8 cellular contexts compared by ENCODE assay signal in genomic region chr18:286515-287310, GRCh38. TPM values are rescaled to one million over a fixed set of nuclear protein-coding genes. Genes with fewer than 3 reads are reported as not detected.
DNase-seq lines count a peak whose midpoint lies in the region; ATAC-seq and TF ChIP-seq lines count a peak whose summit lies in the region.

No MANE protein-coding gene starts in this region.

- no peak for TF ChIP-seq POLR2A in body of pancreas (IDR thresholded peaks at IDR 0.05)

- H3K9me3 Mint-ChIP-seq in T-helper 2 cell treated with Interferon-gamma antibody and Interleukin-4, amounts not matched to agents 5 μg/mL and 100 μg/mL, for 36 hours: no peaks in the 10 kb centered on the region

- H3K4me1 ChIP-seq in body of pancreas: no peaks in the 10 kb centered on the region

- H3K27ac Mint-ChIP-seq in T-helper 2 cell treated with Interferon-gamma antibody and Interleukin-4, amounts not matched to agents 5 μg/mL and 100 μg/mL, for 36 hours: no peak overlapping the region

- H3K4me3 Mint-ChIP-seq in T-helper 2 cell treated with Interferon-gamma antibody and Interleukin-4, amounts not matched to agents 5 μg/mL and 100 μg/mL, for 36 hours: no peak overlapping the region

- H3K36me3 Mint-ChIP-seq in T-helper 2 cell treated with Interferon-gamma antibody and Interleukin-4, amounts not matched to agents 5 μg/mL and 100 μg/mL, for 36 hours (ENCODE audit: low read depth): no peaks in the 10 kb centered on the region

- H3K27ac ChIP-seq in C4-2B: no peak overlapping the region
- no peak overlapping the region for H3K27ac ChIP-seq in body of pancreas

- H3K4me1 Mint-ChIP-seq in T-helper 2 cell treated with Interferon-gamma antibody and Interleukin-4, amounts not matched to agents 5 μg/mL and 100 μg/mL, for 36 hours (ENCODE audit: low read depth): no peaks in the 10 kb centered on the region

- H3K27me3 ChIP-seq in body of pancreas: no peaks in the 10 kb centered on the region

- WGBS in body of pancreas, 2 donors: 53 to 54% methylated on average over 8 of the region's 8 CpGs

- no peak overlapping the region for H3K4me3 ChIP-seq in Jurkat, Clone E6-1 (ENCODE audit: low read length)
- no peak overlapping the region for H3K4me3 ChIP-seq in body of pancreas

- no peaks in the 10 kb centered on the region for H3K36me3 ChIP-seq in body of pancreas (replicated peaks in 1 of 2; ENCODE audit: insufficient read depth in 1 of 2, low read depth in 2 of 2)

- TF ChIP-seq CTCF in C4-2B (conservative IDR thresholded peaks at IDR 0.05) (peak; percentile 96), body of pancreas (IDR thresholded peaks at IDR 0.05) (peak in 6 of 7 experiments; percentile 28 to 69 (median 68))

- ATAC-seq in body of pancreas (no peak), HG03159 (IDR thresholded peaks at IDR 0.05; ENCODE audit: unreplicated experiment) (no peak)

- H3K27me3 Mint-ChIP-seq in T-helper 2 cell treated with Interferon-gamma antibody and Interleukin-4, amounts not matched to agents 5 μg/mL and 100 μg/mL, for 36 hours (ENCODE audit: low read depth): peaks cover 7% of the 10 kb centered on the region

- DNase-seq in Jurkat, Clone E6-1 (ENCODE audit: low read depth, low spot score): peak; percentile 22
- DNase-seq in body of pancreas (peak in 1 of 4 donors; percentile 17), lung microvascular endothelial cell (ENCODE audit: low read depth in 2 of 2) (peak; percentile 62 to 81), HuH-7 (ENCODE audit: low spot score) (no peak), SHP77 (lab: John Stamatoyannopoulos, UW) (no peak)
- DNase-seq in T-helper 2 cell treated with Interferon-gamma antibody and Interleukin-4, amounts not matched to agents 5 μg/mL and 100 μg/mL, for 36 hours (ENCODE audit: low spot score): no peak

- H3K9me3 ChIP-seq in body of pancreas: no peaks in the 10 kb centered on the region

- intact Hi-C loops in body of pancreas (cut with DNase I): no loop called here

RNA-seq across cellular contexts. Expression of gene THOC1, which starts 18.9 kb away (rescaled TPM):
- 78.9 TPM for polyA plus RNA-seq in Jurkat, Clone E6-1 (2012; ENCODE audit: insufficient read depth, insufficient read length)
- total RNA-seq in body of pancreas (10 to 100 TPM; 21.8 to 36.6 TPM), lung microvascular endothelial cell (16.3 and 26.0 TPM in 2 replicates)

Comparison
In these comparisons a context has a peak if more than half of its experiments do, and no peak if none do; other contexts are left out.
1. DNase-seq: peak in Jurkat, Clone E6-1 (single experiment) and lung microvascular endothelial cell (2 of 2); none in T-helper 2 cell treated with Interferon-gamma antibody and Interleukin-4, amounts not matched to agents 5 μg/mL and 100 μg/mL, for 36 hours (single experiment), HuH-7 (single experiment) and SHP77 (0 of 2).